ENCODE assay signal across 11 cellular contexts in the genomic region with DNA sequence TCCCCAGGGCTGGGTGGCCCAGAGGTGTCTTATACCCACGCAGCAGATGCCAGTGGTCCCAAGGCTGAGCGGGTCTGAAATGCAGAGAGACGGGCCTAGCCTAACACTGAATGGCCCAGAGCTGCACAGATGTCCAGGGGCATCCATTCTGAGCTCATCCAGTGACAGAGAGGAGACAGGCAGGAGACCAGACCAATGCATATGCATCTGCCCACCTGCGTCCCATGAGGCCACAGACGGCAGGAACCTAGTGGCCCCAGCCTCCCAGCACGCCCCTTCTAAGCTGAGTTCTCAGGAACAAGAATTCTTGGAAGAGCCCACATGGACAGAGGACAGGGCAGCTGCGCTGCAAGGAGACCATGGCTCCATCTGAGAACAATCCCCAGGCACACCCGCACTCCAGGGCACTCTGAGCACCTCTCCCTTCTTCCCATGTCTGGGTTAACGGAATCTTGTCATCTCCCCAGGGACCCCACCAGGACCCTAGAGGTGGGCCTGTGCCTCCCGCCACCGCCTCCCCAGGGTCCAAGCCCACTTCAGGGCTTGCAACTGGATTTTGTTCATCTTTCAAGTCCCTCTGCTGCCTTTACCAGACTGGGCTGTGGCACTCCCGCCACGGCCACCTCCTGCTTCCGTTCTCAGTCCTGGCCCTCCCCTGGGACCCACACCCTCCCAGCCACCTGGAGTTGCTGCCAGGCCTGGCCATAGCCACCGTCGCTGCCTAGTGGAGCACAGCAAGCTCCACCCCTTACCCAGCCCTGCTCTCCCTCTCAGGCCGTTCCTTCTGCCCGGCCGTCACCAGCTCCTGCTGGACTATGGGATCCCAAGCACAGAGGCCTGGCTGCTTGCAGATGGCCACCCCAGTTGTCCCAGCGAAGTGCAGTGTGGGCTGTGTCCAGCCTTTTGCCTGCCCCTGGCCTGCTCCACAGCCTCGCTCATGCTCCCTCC. TPM values are rescaled to one million over a fixed set of nuclear protein-coding genes. Genes with fewer than 3 reads are reported as not detected.
DNase-seq lines count a peak whose midpoint lies in the region; ATAC-seq and TF ChIP-seq lines count a peak whose summit lies in the region.
"Had no signal": no experiment of that assay in that cellular context is flagged by ENCODE, and none has a peak within 500 bp of the region (broad histone marks: within the 10 kb centered on the region; RNA-seq: fewer than 3 reads in every experiment).

No MANE protein-coding gene starts in this region.

- peak; percentile 42 for ATAC-seq in HG02798 (IDR thresholded peaks at IDR 0.05; ENCODE audit: poor library complexity, unreplicated experiment)
- no peak for ATAC-seq in activated CD8-positive, alpha-beta memory T cell treated with anti-CD3 and anti-CD28 coated beads, Interleukin-2, amount 10 ng/mL, durations not matched to agents 7 days and 5 days

- H3K18ac ChIP-seq in H9 (ENCODE audit: insufficient read length, low read depth, low read length) = no peak overlapping the region

- no peak overlapping the region for H4K91ac ChIP-seq in H9 (ENCODE audit: insufficient read length, low read depth, low read length)

- H3K14ac ChIP-seq in H9 (ENCODE audit: insufficient read depth, low read length) = no peak overlapping the region

- H4K8ac ChIP-seq in H9 (replicated peaks; ENCODE audit: insufficient read length, low read depth, low read length) = no peak overlapping the region

- H3K9me3 ChIP-seq in spleen = no peaks in the 10 kb centered on the region
- H3K9me3 ChIP-seq in H9 (ENCODE audit: control insufficient read depth, low read depth, low read length) = no peaks in the 10 kb centered on the region

- TF ChIP-seq POLR2A in spleen (IDR thresholded peaks at IDR 0.05) = no peak

- H2BK120ac ChIP-seq in H9 (ENCODE audit: low read depth, low read length, poor library complexity, severe bottlenecking) = no peak overlapping the region

- H3K23me2 ChIP-seq in H9 (ENCODE audit: insufficient read length, low read depth, low read length, poor library complexity, severe bottlenecking) = peaks cover 15% of the 10 kb centered on the region

- H3K79me2 ChIP-seq in H9 (ENCODE audit: insufficient read depth, low read length) = no peaks in the 10 kb centered on the region

- H2BK5ac ChIP-seq in H9 (ENCODE audit: insufficient read length, low read length) = no peak overlapping the region

- peaks cover 3 to 47% (median 33%) of the 10 kb centered on the region in 6 donors for H3K4me1 ChIP-seq in spleen
- H3K4me1 ChIP-seq in H9 (ENCODE audit: insufficient read depth, low read length) = no peaks in the 10 kb centered on the region; the same call in 1 of the 2 replicates

- H2AK5ac ChIP-seq in H9 (ENCODE audit: insufficient read length, low read length) = no peak overlapping the region

- H3K4me2 ChIP-seq in H9 (ENCODE audit: insufficient read depth, insufficient read length, low read length) = no peak overlapping the region

- no peak overlapping the region for H2BK12ac ChIP-seq in H9 (ENCODE audit: insufficient read length, low read depth, low read length)

- H3K27me3 ChIP-seq in spleen (replicated peaks in 1 of 7) = peaks cover 0 to 83% (median 51%) of the 10 kb centered on the region in 7 donors
- peaks cover 70% of the 10 kb centered on the region for H3K27me3 ChIP-seq in H9 (ENCODE audit: insufficient read depth, low read length)

- no peak overlapping the region for H3T11ph ChIP-seq in H9 (ENCODE audit: low read length)

- H2AFZ ChIP-seq in H9 (ENCODE audit: low read length) = no peak overlapping the region

- H3K27ac ChIP-seq in spleen (no peak overlapping the region), H9 (ENCODE audit: insufficient read length, low read depth, low read length) (no peak overlapping the region)
- H3K27ac ChIP-seq: C4-2B had no signal

- no peak overlapping the region for H3K4me3 Mint-ChIP-seq in activated CD8-positive, alpha-beta memory T cell treated with anti-CD3 and anti-CD28 coated beads, Interleukin-2, amount 10 ng/mL, durations not matched to agents 7 days and 5 days
- H3K4me3 Mint-ChIP-seq in H9 = no peak overlapping the region
- H3K4me3 Mint-ChIP-seq: nephron had no signal

- no peaks in the 10 kb centered on the region for H3K36me3 ChIP-seq in spleen

- H3K9me3 Mint-ChIP-seq in activated CD8-positive, alpha-beta memory T cell treated with anti-CD3 and anti-CD28 coated beads, Interleukin-2, amount 10 ng/mL, durations not matched to agents 7 days and 5 days (ENCODE audit: low read depth) = no peaks in the 10 kb centered on the region
- no peaks in the 10 kb centered on the region for H3K9me3 Mint-ChIP-seq in H9
- H3K9me3 Mint-ChIP-seq: nephron had no signal

- peak; percentile 52 for DNase-seq in activated CD8-positive, alpha-beta memory T cell treated with anti-CD3 and anti-CD28 coated beads for 24 hours
- no peak for DNase-seq in activated CD8-positive, alpha-beta memory T cell treated with anti-CD3 and anti-CD28 coated beads, Interleukin-2, amount 50 U/mL, for 4 hours
- peak; percentile 37 for DNase-seq in activated CD8-positive, alpha-beta memory T cell treated with anti-CD3 and anti-CD28 coated beads, Interleukin-2, amount 10 ng/mL, durations not matched to agents 7 days and 5 days
- DNase-seq in spleen = peak; percentile 67
- DNase-seq in H9 = no peak
- no peak for DNase-seq in NOMO-1 (lab: John Stamatoyannopoulos, UW; ENCODE audit: unreplicated experiment in 2 of 2)
- no peak for DNase-seq in DMS114 treated with DMSO at 0.1 percent for 48 hours (lab: John Stamatoyannopoulos, UW; ENCODE audit: unreplicated experiment)
- DNase-seq: NCI-H226 had no signal

- H2BK15ac ChIP-seq in H9 (ENCODE audit: low read depth, low read length) = no peak overlapping the region

- H3K27ac Mint-ChIP-seq in activated CD8-positive, alpha-beta memory T cell treated with anti-CD3 and anti-CD28 coated beads, Interleukin-2, amount 10 ng/mL, durations not matched to agents 7 days and 5 days = no peak overlapping the region
- peak overlapping the region in 1 of 3 experiments; percentile 72; a peak in 1 of 7 replicates for H3K27ac Mint-ChIP-seq in H9
- H3K27ac Mint-ChIP-seq: nephron had no signal

- no peaks in the 10 kb centered on the region for H3K79me1 ChIP-seq in H9 (ENCODE audit: insufficient read depth, low read depth, low read length, poor library complexity, severe bottlenecking)

- no peak for TF ChIP-seq CTCF in spleen (IDR thresholded peaks at IDR 0.05 in 8 of 11, conservative IDR thresholded peaks at IDR 0.05 in 3 of 11)
- TF ChIP-seq CTCF in H9 (conservative IDR thresholded peaks at IDR 0.05) = no peak

- CTCF ChIA-PET in activated CD8-positive, alpha-beta memory T cell treated with anti-CD3 and anti-CD28 coated beads, Interleukin-2, amount 10 ng/mL, durations not matched to agents 7 days and 5 days (lab: Charles Lee) = interaction anchor here (0.5 to 1.6 kb wide), 2 partner anchors 11 to 227 kb away, joined by 3 to 6 read pairs; no protein-coding TSS in a partner anchor

- H4K20me1 ChIP-seq in H9 (ENCODE audit: control insufficient read depth, insufficient read depth, insufficient read length) = no peaks in the 10 kb centered on the region

- H3K4ac ChIP-seq in H9 (ENCODE audit: low read depth, low read length) = no peak overlapping the region

- H3K56ac ChIP-seq in H9 (ENCODE audit: insufficient read length, low read depth, low read length) = no peak overlapping the region

- no peak overlapping the region for H3K23ac ChIP-seq in H9 (ENCODE audit: insufficient read length, low read depth, low read length)

- no peak overlapping the region for H4K5ac ChIP-seq in H9 (ENCODE audit: insufficient read length, low read depth, low read length)

- no peaks in the 10 kb centered on the region for H3K36me3 Mint-ChIP-seq in activated CD8-positive, alpha-beta memory T cell treated with anti-CD3 and anti-CD28 coated beads, Interleukin-2, amount 10 ng/mL, durations not matched to agents 7 days and 5 days
- H3K36me3 Mint-ChIP-seq in H9 (ENCODE audit: insufficient read depth in 1 of 3, low read depth in 3 of 3) = no peaks in the 10 kb centered on the region; a peak in 1 of 7 replicates

- H3K27me3 Mint-ChIP-seq in activated CD8-positive, alpha-beta memory T cell treated with anti-CD3 and anti-CD28 coated beads, Interleukin-2, amount 10 ng/mL, durations not matched to agents 7 days and 5 days = peaks cover 53% of the 10 kb centered on the region
- H3K27me3 Mint-ChIP-seq in H9 (ENCODE audit: low read depth) = peaks cover 96% of the 10 kb centered on the region

- H3K4me1 Mint-ChIP-seq in activated CD8-positive, alpha-beta memory T cell treated with anti-CD3 and anti-CD28 coated beads, Interleukin-2, amount 10 ng/mL, durations not matched to agents 7 days and 5 days = peaks cover 8% of the 10 kb centered on the region
- peaks cover 21 to 33% of the 10 kb centered on the region in 2 experiments for H3K4me1 Mint-ChIP-seq in H9

- peak overlapping the region in 2 of 8 donors; percentile 11 to 60 for H3K4me3 ChIP-seq in spleen

- H2BK20ac ChIP-seq in H9 (ENCODE audit: low read depth, low read length, poor library complexity, severe bottlenecking) = no peak overlapping the region

- WGBS in spleen, 5 donors = 57 to 71% (median 64%) methylated on average over 20 to 21 of the region's 21 CpGs
- no CpG with 5 or more reads among the region's 21 CpGs for WGBS in H9 (ENCODE audit: extremely low coverage, insufficient read length, low lambda C conversion rate)

- H3K9ac ChIP-seq in H9 (ENCODE audit: extremely low read depth, insufficient read length, low read length) = no peak overlapping the region

- intact Hi-C loops in spleen (cut with DNase I; ENCODE audit: low total_unique reads) = no loop called here

RNA-seq across cellular contexts. Expression of a gene that starts 3.3 kb away (rescaled TPM):
- total RNA-seq in activated CD8-positive, alpha-beta memory T cell treated with anti-CD3 and anti-CD28 coated beads, Interleukin-2, amount 10 ng/mL, durations not matched to agents 7 days and 5 days = not detected
- not detected for total RNA-seq in spleen
- polyA plus RNA-seq in spleen = not detected
- total RNA-seq in H9 (2021) = 0.17 and 0.20 TPM in 2 replicates

Comparison
In these comparisons a context has a peak if more than half of its experiments do, and no peak if none do; other contexts are left out.
1. DNase-seq: peak in activated CD8-positive, alpha-beta memory T cell treated with anti-CD3 and anti-CD28 coated beads for 24 hours (single experiment), activated CD8-positive, alpha-beta memory T cell treated with anti-CD3 and anti-CD28 coated beads, Interleukin-2, amount 10 ng/mL, durations not matched to agents 7 days and 5 days (single experiment) and spleen (single experiment); none in activated CD8-positive, alpha-beta memory T cell treated with anti-CD3 and anti-CD28 coated beads, Interleukin-2, amount 50 U/mL, for 4 hours (single experiment), H9 (single experiment), NOMO-1 (0 of 2) and DMS114 treated with DMSO at 0.1 percent for 48 hours (single experiment).